Comparison of ENCODE assay signal across 8 cellular contexts in genomic region chr16:20868890-20869289, GRCh38. TPM values are rescaled to one million over a fixed set of nuclear protein-coding genes. Genes with fewer than 3 reads are reported as not detected.
A peak's percentile ranks its signal among the peaks of the same experiment; 100 is the strongest.
DNase-seq lines count a peak whose midpoint lies in the region; ATAC-seq lines count a peak whose summit lies in the region.

No MANE protein-coding gene starts in this region.

- DNase-seq in GM04503 (ENCODE audit: low read depth) (peak; percentile 28), anterior cingulate cortex (lab: John Stamatoyannopoulos, UW) (peak in 54 of 58 donors; percentile 16 to 86 (median 63)), left cardiac atrium (peak; percentile 90), putamen (ENCODE audit: low spot score) (peak; percentile 86), HPDE6-E6E7 (ENCODE audit: extremely low spot score) (no peak)
- DNase-seq in activated naive CD8-positive, alpha-beta T cell treated with anti-CD3 and anti-CD28 coated beads, Interleukin-2, amount 50 U/mL, for 24 hours: no peak

- intact Hi-C loops in left cardiac atrium (cut with DNase I): no loop called here

- ATAC-seq in left cardiac atrium (peak; percentile 92 to 94), HG02870 (IDR thresholded peaks at IDR 0.05; ENCODE audit: unreplicated experiment) (no peak), HG03097 (IDR thresholded peaks at IDR 0.05; ENCODE audit: low FRiP score, unreplicated experiment) (no peak)
- no peak for ATAC-seq in activated naive CD8-positive, alpha-beta T cell treated with anti-CD3 and anti-CD28 coated beads, Interleukin-2, amount 50 U/mL, for 24 hours

- H3K9me3 Mint-ChIP-seq in activated naive CD8-positive, alpha-beta T cell treated with anti-CD3 and anti-CD28 coated beads, Interleukin-2, amount 50 U/mL, for 24 hours: no peaks in the 10 kb centered on the region

- H3K4me3 Mint-ChIP-seq in activated naive CD8-positive, alpha-beta T cell treated with anti-CD3 and anti-CD28 coated beads, Interleukin-2, amount 50 U/mL, for 24 hours: no peak overlapping the region

- H3K4me1 Mint-ChIP-seq in activated naive CD8-positive, alpha-beta T cell treated with anti-CD3 and anti-CD28 coated beads, Interleukin-2, amount 50 U/mL, for 24 hours: peaks cover 50% of the 10 kb centered on the region

- H3K27ac Mint-ChIP-seq in activated naive CD8-positive, alpha-beta T cell treated with anti-CD3 and anti-CD28 coated beads, Interleukin-2, amount 50 U/mL, for 24 hours: no peak overlapping the region

- H3K36me3 Mint-ChIP-seq in activated naive CD8-positive, alpha-beta T cell treated with anti-CD3 and anti-CD28 coated beads, Interleukin-2, amount 50 U/mL, for 24 hours (ENCODE audit: low read depth): peaks cover 6% of the 10 kb centered on the region

- H3K27me3 Mint-ChIP-seq in activated naive CD8-positive, alpha-beta T cell treated with anti-CD3 and anti-CD28 coated beads, Interleukin-2, amount 50 U/mL, for 24 hours: no peaks in the 10 kb centered on the region

RNA-seq across cellular contexts. Expression of gene DCUN1D3, which starts 31.3 kb away (rescaled TPM):
- total RNA-seq in left cardiac atrium: 10 to 100 TPM; 15.6 to 27.4 TPM

RNA-seq across cellular contexts. Expression of gene LYRM1, which starts 31.7 kb away (rescaled TPM):
- 10 to 100 TPM; 32.6 TPM for total RNA-seq in left cardiac atrium

Comparison
In these comparisons a context has a peak if more than half of its experiments do, and no peak if none do; other contexts are left out.
1. DNase-seq: peak in GM04503 (single experiment), anterior cingulate cortex (54 of 58), left cardiac atrium (single experiment) and putamen (single experiment); none in HPDE6-E6E7 (single experiment) and activated naive CD8-positive, alpha-beta T cell treated with anti-CD3 and anti-CD28 coated beads, Interleukin-2, amount 50 U/mL, for 24 hours (single experiment).
2. ATAC-seq: peak in left cardiac atrium (2 of 2); none in HG02870 (single experiment), HG03097 (single experiment) and activated naive CD8-positive, alpha-beta T cell treated with anti-CD3 and anti-CD28 coated beads, Interleukin-2, amount 50 U/mL, for 24 hours (single experiment).